ENCODE assay signal across 1 cellular context in genomic region chr2:236601306-236602202, GRCh38.
TF ChIP-seq lines count a peak whose summit lies in the region.

No MANE protein-coding gene starts in this region.

TF ChIP-seq in GM12878, 131 proteins besides CTCF, POLR2A, EP300 and RAD21 (continued from another document):
- no peak for TF ChIP-seq CUX1 (IDR thresholded peaks at IDR 0.05; ENCODE audit: insufficient replicate concordance, low read depth, low read length)
- TF ChIP-seq EED (IDR thresholded peaks at IDR 0.05; ENCODE audit: low read depth) = 0 out of 2 replicates have a peak, but pooled peaks have one; percentile 32
- TF ChIP-seq POU2F2 (IDR thresholded peaks at IDR 0.05; ENCODE audit: borderline replicate concordance, low read depth, low read length) = no peak
- no peak for TF ChIP-seq MTA3 (IDR thresholded peaks at IDR 0.05; ENCODE audit: borderline replicate concordance, low read length)
- TF ChIP-seq NR2C2 (IDR thresholded peaks at IDR 0.05; ENCODE audit: borderline replicate concordance, control insufficient read depth, insufficient read length, low read depth) = no peak
- no peak for TF ChIP-seq ZBTB11 (CRISPR knock-in tag; IDR thresholded peaks at IDR 0.05)
- no peak for TF ChIP-seq CREB1 (IDR thresholded peaks at IDR 0.05; ENCODE audit: low read depth)
- TF ChIP-seq ZBTB40 (IDR thresholded peaks at IDR 0.05; ENCODE audit: borderline replicate concordance) = peak; percentile 64
- no peak for TF ChIP-seq USF1 (IDR thresholded peaks at IDR 0.05; ENCODE audit: borderline replicate concordance, extremely low read length, insufficient read depth, low read depth, low read length)
- no peak for TF ChIP-seq CBFB (IDR thresholded peaks at IDR 0.05; ENCODE audit: low read depth)
- no peak for TF ChIP-seq ZBED1 (IDR thresholded peaks at IDR 0.05; ENCODE audit: borderline replicate concordance)
- TF ChIP-seq NFYA (IDR thresholded peaks at IDR 0.05; ENCODE audit: borderline replicate concordance, low read depth, low read length) = no peak
- TF ChIP-seq CEBPZ (IDR thresholded peaks at IDR 0.05; ENCODE audit: low read depth, low read length) = no peak
- TF ChIP-seq ATF7 (IDR thresholded peaks at IDR 0.05; ENCODE audit: low read depth) = peak; percentile 63
- TF ChIP-seq EGR1 (IDR thresholded peaks at IDR 0.05; ENCODE audit: borderline replicate concordance in 1 of 2, low read depth in 2 of 2, low read length in 2 of 2) = no peak
- TF ChIP-seq IRF3 (IDR thresholded peaks at IDR 0.05) = no peak
- TF ChIP-seq ESRRA (IDR thresholded peaks at IDR 0.05; ENCODE audit: low read length) = no peak
- TF ChIP-seq NBN (IDR thresholded peaks at IDR 0.05) = no peak
- no peak for TF ChIP-seq RB1 (IDR thresholded peaks at IDR 0.05; ENCODE audit: borderline replicate concordance)
